ENCODE assay signal across 15 cellular contexts in genomic region chr16:86073763-86074493, GRCh38.
"Had no signal": no experiment of that assay in that cellular context is flagged by ENCODE, and none has a peak within 500 bp of the region (broad histone marks: within the 10 kb centered on the region; RNA-seq: fewer than 3 reads in every experiment).

No MANE protein-coding gene starts in this region.

- ATAC-seq: left ventricle myocardium superior, sciatic nerve had no signal

- H3K27me3 ChIP-seq: cardiac muscle cell, colonic mucosa had no signal

- H3K4me3 ChIP-seq: cardiac muscle cell, colonic mucosa, SK-N-MC had no signal

- H3K4me1 ChIP-seq: colonic mucosa had no signal

- H3K27ac ChIP-seq: cardiac muscle cell, colonic mucosa, SK-N-MC, WERI-Rb-1 had no signal

- H3K9me3 ChIP-seq: colonic mucosa had no signal

- H3K36me3 ChIP-seq: cardiac muscle cell, colonic mucosa, WERI-Rb-1 had no signal

- H3K36me3 Mint-ChIP-seq: mesothelial cell of epicardium had no signal

- H3K4me3 Mint-ChIP-seq: activated T-helper 1 cell treated with anti-CD3 and anti-CD28 coated beads, Interleukin-12 subunit alpha, Interleukin-12 subunit beta, Interleukin-2, Interleukin-4 antibody, amounts not matched to agents 30 ng/mL and 10 ng/mL and 1 ng/mL, durations not matched to agents 14 hours and 24 hours and 36 hours; mesothelial cell of epicardium had no signal

- H3K27ac Mint-ChIP-seq: activated T-helper 1 cell treated with anti-CD3 and anti-CD28 coated beads, Interleukin-12 subunit alpha, Interleukin-12 subunit beta, Interleukin-2, Interleukin-4 antibody, amounts not matched to agents 30 ng/mL and 10 ng/mL and 1 ng/mL, durations not matched to agents 14 hours and 24 hours and 36 hours; mesothelial cell of epicardium had no signal

- DNase-seq: activated CD4-positive, alpha-beta T cell treated with anti-CD3 and anti-CD28 coated beads for 4 hours; activated naive CD4-positive, alpha-beta T cell; colonic mucosa; effector CD4-positive, alpha-beta T cell; left ventricle myocardium superior; occipital lobe; stimulated activated CD4-positive, alpha-beta T cell treated with anti-CD3 and anti-CD28 coated beads, Interleukin-4, amount 100 ng/mL, for 1 hour; stimulated activated CD8-positive, alpha-beta memory T cell treated with anti-CD3 and anti-CD28 coated beads, Interleukin-4, amount 100 ng/mL, for 48 hours; T-helper 1 cell; WERI-Rb-1 had no signal

- H3K9me3 Mint-ChIP-seq: activated T-helper 1 cell treated with anti-CD3 and anti-CD28 coated beads, Interleukin-12 subunit alpha, Interleukin-12 subunit beta, Interleukin-2, Interleukin-4 antibody, amounts not matched to agents 30 ng/mL and 10 ng/mL and 1 ng/mL, durations not matched to agents 14 hours and 24 hours and 36 hours; mesothelial cell of epicardium had no signal
